ENCODE assay signal across 1 cellular context in genomic region chr11:118401151-118401879, GRCh38.
A peak's percentile ranks its signal among the peaks of the same experiment; 100 is the strongest.
TF ChIP-seq lines count a peak whose summit lies in the region.

A gene with protein sequence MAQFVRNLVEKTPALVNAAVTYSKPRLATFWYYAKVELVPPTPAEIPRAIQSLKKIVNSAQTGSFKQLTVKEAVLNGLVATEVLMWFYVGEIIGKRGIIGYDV (plus strand): TSS chr11:118401606. CDS start chr11:118401666, 60 bp downstream.

TF ChIP-seq in K562, 482 proteins besides CTCF, POLR2A, EP300 and RAD21 (continued from another document and continues in another):
- TF ChIP-seq HNRNPUL1 (IDR thresholded peaks at IDR 0.05; ENCODE audit: low read length) (no peak), DNMT1 (IDR thresholded peaks at IDR 0.05) (no peak), RNF219 (CRISPR knock-in tag; IDR thresholded peaks at IDR 0.05) (no peak), ELK3 (CRISPR knock-in tag; IDR thresholded peaks at IDR 0.05) (no peak), ARID1B (IDR thresholded peaks at IDR 0.05) (no peak), ZNF408 (CRISPR knock-in tag; IDR thresholded peaks at IDR 0.05; ENCODE audit: low read depth) (no peak), RBM39 (optimal IDR thresholded peaks at IDR 0.05; ENCODE audit: low read depth, low read length) (no peak), CEBPG (CRISPR knock-in tag; IDR thresholded peaks at IDR 0.05) (no peak), CEBPG (tag; conservative IDR thresholded peaks at IDR 0.05 in 1 of 2, IDR thresholded peaks at IDR 0.05 in 1 of 2) (no peak), NCOA6 (IDR thresholded peaks at IDR 0.05) (no peak), ZNF174 (CRISPR knock-in tag; IDR thresholded peaks at IDR 0.05) (no peak), SETDB1 (IDR thresholded peaks at IDR 0.05; ENCODE audit: low read length) (no peak), SIN3B (IDR thresholded peaks at IDR 0.05; ENCODE audit: low read depth) (peak; percentile 70; the same call in 1 of the 2 replicates), KLF1 (tag; IDR thresholded peaks at IDR 0.05) (0 out of 2 replicates have a peak, but pooled peaks have one; percentile 25), TAF15 (IDR thresholded peaks at IDR 0.05; ENCODE audit: low read depth, low read length) (no peak), ZNF395 (CRISPR knock-in tag; IDR thresholded peaks at IDR 0.05) (peak; percentile 67; the same call in 1 of the 2 replicates), LCOR (CRISPR knock-in tag; IDR thresholded peaks at IDR 0.05) (peak; percentile 68; the same call in 1 of the 2 replicates), SAFB (IDR thresholded peaks at IDR 0.05; ENCODE audit: borderline replicate concordance, low read depth, low read length) (no peak), YBX1 (IDR thresholded peaks at IDR 0.05) (no peak), SMAD3 (CRISPR knock-in tag; conservative IDR thresholded peaks at IDR 0.05) (peak; percentile 19; the same call in 1 of the 2 replicates), BRCA1 (IDR thresholded peaks at IDR 0.05) (no peak), BRCA1 (CRISPR knock-in tag; IDR thresholded peaks at IDR 0.05) (no peak), ATF2 (CRISPR knock-in tag; IDR thresholded peaks at IDR 0.05) (no peak), KLF10 (CRISPR knock-in tag; IDR thresholded peaks at IDR 0.05) (no peak), ZNF584 (CRISPR knock-in tag; IDR thresholded peaks at IDR 0.05; ENCODE audit: low read depth) (no peak), FOXK2 (conservative IDR thresholded peaks at IDR 0.05 in 1 of 2, IDR thresholded peaks at IDR 0.05 in 1 of 2; ENCODE audit: low read depth in 2 of 2) (peak in 1 of 2 experiments; percentile 94; a peak in 2 of 4 replicates), GATAD2B (IDR thresholded peaks at IDR 0.05; ENCODE audit: borderline replicate concordance) (no peak), FOXA3 (CRISPR knock-in tag; conservative IDR thresholded peaks at IDR 0.05 in 1 of 2, IDR thresholded peaks at IDR 0.05 in 1 of 2) (no peak), NONO (IDR thresholded peaks at IDR 0.05; ENCODE audit: low read depth in 2 of 2, low read length in 1 of 2) (peak in 1 of 2 experiments; percentile 94; a peak in 2 of 4 replicates), ZNF224 (CRISPR knock-in tag; IDR thresholded peaks at IDR 0.05) (no peak), ZNF133 (CRISPR knock-in tag; IDR thresholded peaks at IDR 0.05) (no peak), ZBTB7A (IDR thresholded peaks at IDR 0.05; ENCODE audit: borderline replicate concordance, control insufficient read depth, low read depth, low read length) (peak; percentile 85), ZZZ3 (IDR thresholded peaks at IDR 0.05) (peak; percentile 67; the same call in 1 of the 2 replicates), RUNX1 (IDR thresholded peaks at IDR 0.05; ENCODE audit: low read depth) (no peak), CBX5 (IDR thresholded peaks at IDR 0.05; ENCODE audit: borderline replicate concordance, low read depth) (no peak), DACH1 (IDR thresholded peaks at IDR 0.05; ENCODE audit: partially characterized antibody) (peak; percentile 95), GATA2 (CRISPR knock-in tag; IDR thresholded peaks at IDR 0.05) (no peak), ERF (CRISPR knock-in tag; IDR thresholded peaks at IDR 0.05) (0 out of 2 replicates have a peak, but pooled peaks have one; percentile 35)
- TF ChIP-seq, protein P1, sequence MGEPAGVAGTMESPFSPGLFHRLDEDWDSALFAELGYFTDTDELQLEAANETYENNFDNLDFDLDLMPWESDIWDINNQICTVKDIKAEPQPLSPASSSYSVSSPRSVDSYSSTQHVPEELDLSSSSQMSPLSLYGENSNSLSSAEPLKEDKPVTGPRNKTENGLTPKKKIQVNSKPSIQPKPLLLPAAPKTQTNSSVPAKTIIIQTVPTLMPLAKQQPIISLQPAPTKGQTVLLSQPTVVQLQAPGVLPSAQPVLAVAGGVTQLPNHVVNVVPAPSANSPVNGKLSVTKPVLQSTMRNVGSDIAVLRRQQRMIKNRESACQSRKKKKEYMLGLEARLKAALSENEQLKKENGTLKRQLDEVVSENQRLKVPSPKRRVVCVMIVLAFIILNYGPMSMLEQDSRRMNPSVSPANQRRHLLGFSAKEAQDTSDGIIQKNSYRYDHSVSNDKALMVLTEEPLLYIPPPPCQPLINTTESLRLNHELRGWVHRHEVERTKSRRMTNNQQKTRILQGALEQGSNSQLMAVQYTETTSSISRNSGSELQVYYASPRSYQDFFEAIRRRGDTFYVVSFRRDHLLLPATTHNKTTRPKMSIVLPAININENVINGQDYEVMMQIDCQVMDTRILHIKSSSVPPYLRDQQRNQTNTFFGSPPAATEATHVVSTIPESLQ (CRISPR knock-in tag; IDR thresholded peaks at IDR 0.05) = no peak
- TF ChIP-seq, protein P2, sequence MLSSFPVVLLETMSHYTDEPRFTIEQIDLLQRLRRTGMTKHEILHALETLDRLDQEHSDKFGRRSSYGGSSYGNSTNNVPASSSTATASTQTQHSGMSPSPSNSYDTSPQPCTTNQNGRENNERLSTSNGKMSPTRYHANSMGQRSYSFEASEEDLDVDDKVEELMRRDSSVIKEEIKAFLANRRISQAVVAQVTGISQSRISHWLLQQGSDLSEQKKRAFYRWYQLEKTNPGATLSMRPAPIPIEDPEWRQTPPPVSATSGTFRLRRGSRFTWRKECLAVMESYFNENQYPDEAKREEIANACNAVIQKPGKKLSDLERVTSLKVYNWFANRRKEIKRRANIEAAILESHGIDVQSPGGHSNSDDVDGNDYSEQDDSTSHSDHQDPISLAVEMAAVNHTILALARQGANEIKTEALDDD (IDR thresholded peaks at IDR 0.05) = no peak
- TF ChIP-seq, protein P3, sequence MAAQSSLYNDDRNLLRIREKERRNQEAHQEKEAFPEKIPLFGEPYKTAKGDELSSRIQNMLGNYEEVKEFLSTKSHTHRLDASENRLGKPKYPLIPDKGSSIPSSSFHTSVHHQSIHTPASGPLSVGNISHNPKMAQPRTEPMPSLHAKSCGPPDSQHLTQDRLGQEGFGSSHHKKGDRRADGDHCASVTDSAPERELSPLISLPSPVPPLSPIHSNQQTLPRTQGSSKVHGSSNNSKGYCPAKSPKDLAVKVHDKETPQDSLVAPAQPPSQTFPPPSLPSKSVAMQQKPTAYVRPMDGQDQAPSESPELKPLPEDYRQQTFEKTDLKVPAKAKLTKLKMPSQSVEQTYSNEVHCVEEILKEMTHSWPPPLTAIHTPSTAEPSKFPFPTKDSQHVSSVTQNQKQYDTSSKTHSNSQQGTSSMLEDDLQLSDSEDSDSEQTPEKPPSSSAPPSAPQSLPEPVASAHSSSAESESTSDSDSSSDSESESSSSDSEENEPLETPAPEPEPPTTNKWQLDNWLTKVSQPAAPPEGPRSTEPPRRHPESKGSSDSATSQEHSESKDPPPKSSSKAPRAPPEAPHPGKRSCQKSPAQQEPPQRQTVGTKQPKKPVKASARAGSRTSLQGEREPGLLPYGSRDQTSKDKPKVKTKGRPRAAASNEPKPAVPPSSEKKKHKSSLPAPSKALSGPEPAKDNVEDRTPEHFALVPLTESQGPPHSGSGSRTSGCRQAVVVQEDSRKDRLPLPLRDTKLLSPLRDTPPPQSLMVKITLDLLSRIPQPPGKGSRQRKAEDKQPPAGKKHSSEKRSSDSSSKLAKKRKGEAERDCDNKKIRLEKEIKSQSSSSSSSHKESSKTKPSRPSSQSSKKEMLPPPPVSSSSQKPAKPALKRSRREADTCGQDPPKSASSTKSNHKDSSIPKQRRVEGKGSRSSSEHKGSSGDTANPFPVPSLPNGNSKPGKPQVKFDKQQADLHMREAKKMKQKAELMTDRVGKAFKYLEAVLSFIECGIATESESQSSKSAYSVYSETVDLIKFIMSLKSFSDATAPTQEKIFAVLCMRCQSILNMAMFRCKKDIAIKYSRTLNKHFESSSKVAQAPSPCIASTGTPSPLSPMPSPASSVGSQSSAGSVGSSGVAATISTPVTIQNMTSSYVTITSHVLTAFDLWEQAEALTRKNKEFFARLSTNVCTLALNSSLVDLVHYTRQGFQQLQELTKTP (IDR thresholded peaks at IDR 0.05; ENCODE audit: low read depth in 1 of 2, partially characterized antibody in 2 of 2) = no peak
- TF ChIP-seq, protein P4, sequence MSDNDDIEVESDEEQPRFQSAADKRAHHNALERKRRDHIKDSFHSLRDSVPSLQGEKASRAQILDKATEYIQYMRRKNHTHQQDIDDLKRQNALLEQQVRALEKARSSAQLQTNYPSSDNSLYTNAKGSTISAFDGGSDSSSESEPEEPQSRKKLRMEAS (CRISPR knock-in tag; IDR thresholded peaks at IDR 0.05) = no peak; the same call in 1 of the 2 replicates
- TF ChIP-seq, protein P5, sequence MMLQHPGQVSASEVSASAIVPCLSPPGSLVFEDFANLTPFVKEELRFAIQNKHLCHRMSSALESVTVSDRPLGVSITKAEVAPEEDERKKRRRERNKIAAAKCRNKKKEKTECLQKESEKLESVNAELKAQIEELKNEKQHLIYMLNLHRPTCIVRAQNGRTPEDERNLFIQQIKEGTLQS (IDR thresholded peaks at IDR 0.05) = no peak
- TF ChIP-seq, protein P5 (CRISPR knock-in tag; conservative IDR thresholded peaks at IDR 0.05) = no peak
- TF ChIP-seq, protein P6, sequence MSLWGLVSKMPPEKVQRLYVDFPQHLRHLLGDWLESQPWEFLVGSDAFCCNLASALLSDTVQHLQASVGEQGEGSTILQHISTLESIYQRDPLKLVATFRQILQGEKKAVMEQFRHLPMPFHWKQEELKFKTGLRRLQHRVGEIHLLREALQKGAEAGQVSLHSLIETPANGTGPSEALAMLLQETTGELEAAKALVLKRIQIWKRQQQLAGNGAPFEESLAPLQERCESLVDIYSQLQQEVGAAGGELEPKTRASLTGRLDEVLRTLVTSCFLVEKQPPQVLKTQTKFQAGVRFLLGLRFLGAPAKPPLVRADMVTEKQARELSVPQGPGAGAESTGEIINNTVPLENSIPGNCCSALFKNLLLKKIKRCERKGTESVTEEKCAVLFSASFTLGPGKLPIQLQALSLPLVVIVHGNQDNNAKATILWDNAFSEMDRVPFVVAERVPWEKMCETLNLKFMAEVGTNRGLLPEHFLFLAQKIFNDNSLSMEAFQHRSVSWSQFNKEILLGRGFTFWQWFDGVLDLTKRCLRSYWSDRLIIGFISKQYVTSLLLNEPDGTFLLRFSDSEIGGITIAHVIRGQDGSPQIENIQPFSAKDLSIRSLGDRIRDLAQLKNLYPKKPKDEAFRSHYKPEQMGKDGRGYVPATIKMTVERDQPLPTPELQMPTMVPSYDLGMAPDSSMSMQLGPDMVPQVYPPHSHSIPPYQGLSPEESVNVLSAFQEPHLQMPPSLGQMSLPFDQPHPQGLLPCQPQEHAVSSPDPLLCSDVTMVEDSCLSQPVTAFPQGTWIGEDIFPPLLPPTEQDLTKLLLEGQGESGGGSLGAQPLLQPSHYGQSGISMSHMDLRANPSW (CRISPR knock-in tag; IDR thresholded peaks at IDR 0.05) = no peak
